ENCODE assay signal across 29 cellular contexts in genomic region chr16:58741166-58741565, GRCh38.
"Had no signal": no experiment of that assay in that cellular context is flagged by ENCODE, and none has a peak within 500 bp of the region (broad histone marks: within the 10 kb centered on the region; RNA-seq: fewer than 3 reads in every experiment).

No MANE protein-coding gene starts in this region.

- H3K27ac ChIP-seq: heart left ventricle, left ventricle myocardium inferior, pancreas, prostate gland, sigmoid colon, stomach, testis, thyroid gland, upper lobe of right lung, uterus had no signal

- DNase-seq: heart left ventricle; hypothalamus; immature natural killer cell; kidney; left ventricle myocardium inferior; mesendoderm; naive thymus-derived CD4-positive, alpha-beta T cell; nucleus accumbens; pancreas; posterior cingulate gyrus; retina; right cardiac atrium; sigmoid colon; stimulated activated CD4-positive, alpha-beta T cell treated with anti-CD3 and anti-CD28 coated beads, Interleukin-12 subunit alpha, Interleukin-12 subunit beta, amount 100 ng/mL, for 4 hours; stimulated activated CD4-positive, alpha-beta T cell treated with anti-CD3 and anti-CD28 coated beads, Interleukin-15, amount 100 ng/mL, for 24 hours; stimulated activated CD4-positive, alpha-beta T cell treated with anti-CD3 and anti-CD28 coated beads, Interleukin-2, amount 100 ng/mL, for 24 hours; stimulated activated CD4-positive, alpha-beta T cell treated with anti-CD3 and anti-CD28 coated beads, Interleukin-4, amount 100 ng/mL, for 1 hour; stimulated activated naive B cell treated with anti-CD40 and anti-IgM and Interleukin-4, amounts not matched to agents 10 μg/mL and 1 μg/mL and 100 μg/mL, for 72 hours; stimulated activated naive CD8-positive, alpha-beta T cell treated with anti-CD3 and anti-CD28 coated beads, Interleukin-15, Interleukin-2, amounts not matched to agents 100 U/mL and 50 U/mL, for 24 hours; stomach; testis; thyroid gland; trophoblast cell; upper lobe of right lung; uterus had no signal

- FAIRE-seq: islet of Langerhans, kidney, pancreas had no signal

- ATAC-seq: heart left ventricle; naive thymus-derived CD4-positive, alpha-beta T cell; natural killer cell treated with Interleukin-12 subunit alpha and Interleukin-12 subunit beta and Interleukin-15 and Interleukin-18, amount 100 ng/mL, for 72 hours; pancreas; right cardiac atrium; stimulated activated naive B cell treated with anti-CD40 and anti-IgM and Interleukin-4, amounts not matched to agents 10 μg/mL and 1 μg/mL and 100 μg/mL, for 72 hours; stimulated activated naive CD8-positive, alpha-beta T cell treated with anti-CD3 and anti-CD28 coated beads, Interleukin-15, Interleukin-2, amounts not matched to agents 100 U/mL and 50 U/mL, for 24 hours; upper lobe of right lung had no signal

- H3K9me3 ChIP-seq: heart left ventricle, left ventricle myocardium inferior, pancreas, prostate gland, sigmoid colon, stomach, testis, thyroid gland, upper lobe of right lung, uterus had no signal

- H3K4me3 ChIP-seq: heart left ventricle, left ventricle myocardium inferior, lung, pancreas, prostate gland, sigmoid colon, stomach, testis, thyroid gland, upper lobe of right lung, uterus had no signal

- H3K27me3 ChIP-seq: heart left ventricle, pancreas, sigmoid colon, stomach, testis, thyroid gland, upper lobe of right lung, uterus had no signal

- H3K36me3 ChIP-seq: heart left ventricle, left ventricle myocardium inferior, pancreas, prostate gland, sigmoid colon, stomach, thyroid gland, upper lobe of right lung, uterus had no signal

- H3K4me1 ChIP-seq: heart left ventricle, left ventricle myocardium inferior, pancreas, prostate gland, sigmoid colon, stomach, testis, thyroid gland, upper lobe of right lung, uterus had no signal
